Comparison of ENCODE assay signal across 10 cellular contexts in the genomic region with DNA sequence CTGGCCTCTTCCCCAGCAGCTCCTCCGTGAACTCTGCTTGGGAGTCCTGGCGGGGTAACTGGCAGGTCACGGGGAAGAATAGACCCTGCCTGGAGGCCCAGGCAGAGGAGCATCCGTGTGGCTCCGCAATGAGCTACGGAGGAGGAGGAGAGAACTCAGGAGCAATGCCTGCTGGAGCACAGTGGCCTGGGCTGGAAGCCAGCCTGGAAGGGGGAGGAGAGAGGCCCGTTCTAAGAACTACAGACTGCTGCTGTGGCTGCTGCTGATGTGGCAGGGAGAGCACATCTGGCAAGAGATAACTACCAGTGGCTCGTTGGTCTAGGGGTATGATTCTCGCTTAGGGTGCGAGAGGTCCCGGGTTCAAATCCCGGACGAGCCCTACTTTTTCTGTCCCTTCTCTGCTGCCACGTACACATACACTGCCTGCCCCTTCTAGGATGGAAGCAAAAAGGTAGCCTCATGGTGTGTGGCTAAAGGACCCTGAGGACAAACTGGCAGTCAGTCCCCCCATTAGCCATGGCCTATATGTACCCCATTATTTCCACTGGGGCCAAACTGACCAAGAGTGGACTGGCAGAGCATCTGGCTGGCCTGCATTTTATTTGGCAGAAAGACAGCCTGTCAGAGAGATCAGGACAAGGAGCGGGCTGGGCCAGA. TPM values are rescaled to one million over a fixed set of nuclear protein-coding genes. Genes with fewer than 3 reads are reported as not detected.
DNase-seq lines count a peak whose midpoint lies in the region; ATAC-seq and TF ChIP-seq lines count a peak whose summit lies in the region.
"Had no signal": no experiment of that assay in that cellular context is flagged by ENCODE, and none has a peak within 500 bp of the region (broad histone marks: within the 10 kb centered on the region; RNA-seq: fewer than 3 reads in every experiment).

No MANE protein-coding gene starts in this region.

- DNase-seq in HAP-1 (ENCODE audit: low spot score in 2 of 2) (peak; percentile 33 to 68), SW480 (ENCODE audit: low spot score) (peak; percentile 21), heart left ventricle (peak; percentile 78 to 90 (median 88)), renal cortical epithelial cell (ENCODE audit: low read depth) (peak; percentile 7), DMS79 treated with DMSO at 0.1 percent for 48 hours (lab: John Stamatoyannopoulos, UW) (no peak)
- DNase-seq: naive B cell had no signal

- 18 to 40% (median 26%) methylated on average over 14 to 15 of the region's 15 CpGs for WGBS in heart left ventricle, 4 donors

- ATAC-seq in heart left ventricle: peak; percentile 91 to 95 (median 94)
- ATAC-seq in GM18858 (IDR thresholded peaks at IDR 0.05; ENCODE audit: unreplicated experiment): no peak
- ATAC-seq in GM18861 (IDR thresholded peaks at IDR 0.05; ENCODE audit: unreplicated experiment): no peak
- no peak for ATAC-seq in HG02759 (IDR thresholded peaks at IDR 0.05; ENCODE audit: unreplicated experiment)

- no peaks in the 10 kb centered on the region for H3K9me3 ChIP-seq in HAP-1
- peaks cover 0 to 6% (median under 1%) of the 10 kb centered on the region in 12 donors for H3K9me3 ChIP-seq in heart left ventricle
- H3K9me3 ChIP-seq: Peyer's patch had no signal

- TF ChIP-seq POLR2A in heart left ventricle (IDR thresholded peaks at IDR 0.05): no peak

- H3K4me1 ChIP-seq in HAP-1 (no peaks in the 10 kb centered on the region), heart left ventricle (peaks cover 0 to 21% (median 4%) of the 10 kb centered on the region in 12 donors)
- H3K4me1 ChIP-seq: Peyer's patch had no signal

- H3K27me3 ChIP-seq in HAP-1 (ENCODE audit: low read depth) (peaks cover 6% of the 10 kb centered on the region; the same call in 1 of the 2 replicates), heart left ventricle (no peaks in the 10 kb centered on the region)
- H3K27me3 ChIP-seq: Peyer's patch had no signal

- in situ Hi-C loops in HAP-1 (cut with MboI; ENCODE audit: low sequenced_read_pairs): no loop called here

- no peak for TF ChIP-seq CTCF in heart left ventricle (IDR thresholded peaks at IDR 0.05)

- H3K36me3 ChIP-seq in HAP-1 (replicated peaks): no peaks in the 10 kb centered on the region
- H3K36me3 ChIP-seq in heart left ventricle: no peaks in the 10 kb centered on the region
- H3K36me3 ChIP-seq: Peyer's patch had no signal

- H3K4me3 ChIP-seq in HAP-1: no peak overlapping the region
- H3K4me3 ChIP-seq in heart left ventricle: no peak overlapping the region
- H3K4me3 ChIP-seq: Peyer's patch had no signal

- peak overlapping the region in 5 of 12 donors; percentile 2 to 73 (median 43) for H3K27ac ChIP-seq in heart left ventricle

- intact Hi-C loops in heart left ventricle (cut with DNase I): loop anchor here in 1 of 10 donors (5.0 kb wide), 1 partner anchor 36 kb away; no protein-coding TSS in a partner anchor

RNA-seq across cellular contexts. Expression of gene OPN1SW, which starts 7.7 kb away (rescaled TPM):
- total RNA-seq in heart left ventricle (not detected), renal cortical epithelial cell (not detected in 2 replicates)
- not detected for polyA plus RNA-seq in heart left ventricle
- total RNA-seq: Peyer's patch had no signal

RNA-seq across cellular contexts. Expression of gene CCDC136, which starts 8.5 kb away (rescaled TPM):
- total RNA-seq in heart left ventricle (10 to 100 TPM in 6 of 9 donors, 1 to 10 TPM in 3; 6.4 to 22.8 (median 10.4) TPM), renal cortical epithelial cell (1.3 TPM in 1 of 2 replicates, not detected in the other)
- polyA plus RNA-seq in heart left ventricle: 10 to 100 TPM in 1 of 2 donors, 1 to 10 TPM in 1; 9.0 to 13.9 TPM

RNA-seq across cellular contexts. Expression of gene CALU, which starts 44.1 kb away (rescaled TPM):
- total RNA-seq in heart left ventricle (100 to 1,000 TPM; 172 to 689 (median 257) TPM), renal cortical epithelial cell (394 and 395 TPM in 2 replicates)
- polyA plus RNA-seq in heart left ventricle: 100 to 1,000 TPM in 1 of 2 donors, 10 to 100 TPM in 1; 51.4 to 634 TPM

RNA-seq across cellular contexts. Expression of gene FLNC, which starts 46.9 kb away (rescaled TPM):
- total RNA-seq in heart left ventricle: 1,000 to 10,000 TPM in 6 of 9 donors, 100 to 1,000 TPM in 3; 721 to 3,687 (median 1,170) TPM
- polyA plus RNA-seq in heart left ventricle: 1,000 to 10,000 TPM in 1 of 2 donors, 100 to 1,000 TPM in 1; 399 to 1,654 TPM
- 29.3 and 56.7 TPM in 2 replicates for total RNA-seq in renal cortical epithelial cell

Comparison
In these comparisons a context has a peak if more than half of its experiments do, and no peak if none do; other contexts are left out.
1. ATAC-seq: peak in heart left ventricle (4 of 4); none in GM18858 (single experiment), GM18861 (single experiment) and HG02759 (single experiment).